In the genomic region with DNA sequence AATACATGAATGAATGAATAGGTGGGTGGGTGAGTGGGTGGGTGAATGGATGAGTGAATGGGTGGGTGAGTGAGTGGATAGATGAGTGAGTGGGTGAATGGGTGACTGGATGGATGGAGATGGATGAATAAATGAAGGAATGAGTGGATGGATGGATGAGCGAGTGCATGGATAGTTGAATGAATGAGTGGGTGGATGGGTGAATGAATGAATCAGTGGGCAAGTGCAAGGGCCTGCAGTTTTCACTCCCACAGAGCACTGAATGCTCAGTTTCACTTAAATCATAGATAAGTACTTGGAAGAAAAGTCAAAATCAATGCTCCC, we compare ENCODE assay signal across 15 cellular contexts. TPM values are rescaled to one million over a fixed set of nuclear protein-coding genes. Genes with fewer than 3 reads are reported as not detected.
DNase-seq lines count a peak whose midpoint lies in the region; ATAC-seq, FAIRE-seq and TF ChIP-seq lines count a peak whose summit lies in the region.
"Had no signal": no experiment of that assay in that cellular context is flagged by ENCODE, and none has a peak within 500 bp of the region (broad histone marks: within the 10 kb centered on the region; RNA-seq: fewer than 3 reads in every experiment).

No MANE protein-coding gene starts in this region.

- WGBS in gastroesophageal sphincter (ENCODE audit: low coverage in 1 of 2), 2 donors = 83 to 100% methylated on average over 1 of the region's 1 CpG
- 96 to 98% methylated on average over 1 of the region's 1 CpG for WGBS in sigmoid colon, 2 donors

- FAIRE-seq in frontal cortex (lab: Jason Lieb, UNC) = no peak
- FAIRE-seq: GM18507, H54 had no signal

- intact Hi-C loops in sigmoid colon (cut with DNase I) = no loop called here

- no peak for TF ChIP-seq CTCF in gastroesophageal sphincter (IDR thresholded peaks at IDR 0.05)
- no peak for TF ChIP-seq CTCF in sigmoid colon (IDR thresholded peaks at IDR 0.05)

- TF ChIP-seq EP300 in gastroesophageal sphincter (IDR thresholded peaks at IDR 0.05) (no peak), sigmoid colon (IDR thresholded peaks at IDR 0.05) (no peak)

- H3K27ac ChIP-seq in gastroesophageal sphincter (peak overlapping the region in 3 of 4 donors; percentile 73 to 80 (median 76)), sigmoid colon (peak overlapping the region in 1 of 4 donors; percentile 58)
- H3K27ac ChIP-seq: BLaER1 treated with 17β-estradiol and CSF1 and Interleukin-3, amounts not matched to agents 10 nM and 100 nM had no signal

- TF ChIP-seq POLR2A in gastroesophageal sphincter (IDR thresholded peaks at IDR 0.05) (no peak), sigmoid colon (IDR thresholded peaks at IDR 0.05) (no peak)

- H3K27me3 ChIP-seq in H7 (ENCODE audit: control insufficient read depth, insufficient read depth, low read length) (no peaks in the 10 kb centered on the region), gastroesophageal sphincter (no peaks in the 10 kb centered on the region), sigmoid colon (no peaks in the 10 kb centered on the region)

- H3K4me1 ChIP-seq in gastroesophageal sphincter = peaks cover 8 to 91% (median 55%) of the 10 kb centered on the region in 3 donors
- H3K4me1 ChIP-seq in sigmoid colon = peaks cover 0 to 51% (median 32%) of the 10 kb centered on the region in 4 donors

- H3K36me3 ChIP-seq in H7 (replicated peaks; ENCODE audit: control insufficient read depth, insufficient read depth, low read length) (no peaks in the 10 kb centered on the region), gastroesophageal sphincter (peaks cover 0 to 9% of the 10 kb centered on the region in 2 donors), sigmoid colon (peaks cover 0 to 6% (median 2%) of the 10 kb centered on the region in 4 donors)

- no peak overlapping the region for H3K4me3 ChIP-seq in H7 (ENCODE audit: insufficient read depth, low read depth, low read length)
- no peak overlapping the region for H3K4me3 ChIP-seq in gastroesophageal sphincter
- H3K4me3 ChIP-seq in sigmoid colon = no peak overlapping the region
- H3K4me3 ChIP-seq: BLaER1 treated with 17β-estradiol and CSF1 and Interleukin-3, amounts not matched to agents 10 nM and 100 nM had no signal

- peak; percentile 21 for DNase-seq in activated CD8-positive, alpha-beta memory T cell treated with anti-CD3 and anti-CD28 coated beads for 24 hours
- DNase-seq in activated CD8-positive, alpha-beta memory T cell treated with anti-CD3 and anti-CD28 coated beads, Interleukin-2, amount 50 U/mL, for 4 hours = no peak
- DNase-seq in H7 (peak; percentile 6), RPMI8226 (peak; percentile 7), cortex of kidney (lab: John Stamatoyannopoulos, UW) (no peak), frontal cortex (ENCODE audit: low spot score in 2 of 2) (no peak), sigmoid colon (no peak)
- DNase-seq: ACHN; Calu3; CD4-positive, CD25-positive, alpha-beta regulatory T cell; DMS 273 treated with DMSO at 0.1 percent for 48 hours had no signal

- H3K9me3 ChIP-seq in gastroesophageal sphincter = no peaks in the 10 kb centered on the region
- H3K9me3 ChIP-seq in sigmoid colon = no peaks in the 10 kb centered on the region

- no peak for ATAC-seq in gastroesophageal sphincter

RNA-seq across cellular contexts. Expression of gene GAS6, which starts 12.4 kb away (rescaled TPM):
- 9.1 and 15.1 TPM in 2 replicates for total RNA-seq in H7 (2014; rRNA removed; shearing (Covaris generic))
- total RNA-seq in gastroesophageal sphincter = 100 to 1,000 TPM; 132 to 392 (median 217) TPM
- total RNA-seq in frontal cortex = 20.4 TPM
- 100 to 1,000 TPM in 1 of 4 donors, 10 to 100 TPM in 3; 34.4 to 105 (median 70.4) TPM for total RNA-seq in sigmoid colon
- 100 to 1,000 TPM in 1 of 3 donors, 10 to 100 TPM in 2; 27.0 to 101 (median 28.2) TPM for polyA plus RNA-seq in sigmoid colon

Comparison
In these comparisons a context has a peak if more than half of its experiments do, and no peak if none do; other contexts are left out.
1. DNase-seq: peak in activated CD8-positive, alpha-beta memory T cell treated with anti-CD3 and anti-CD28 coated beads for 24 hours (single experiment), H7 (single experiment) and RPMI8226 (single experiment); none in activated CD8-positive, alpha-beta memory T cell treated with anti-CD3 and anti-CD28 coated beads, Interleukin-2, amount 50 U/mL, for 4 hours (single experiment), cortex of kidney (single experiment), frontal cortex (0 of 2) and sigmoid colon (single experiment).